Comparison of ENCODE assay signal across 9 cellular contexts in the genomic region with DNA sequence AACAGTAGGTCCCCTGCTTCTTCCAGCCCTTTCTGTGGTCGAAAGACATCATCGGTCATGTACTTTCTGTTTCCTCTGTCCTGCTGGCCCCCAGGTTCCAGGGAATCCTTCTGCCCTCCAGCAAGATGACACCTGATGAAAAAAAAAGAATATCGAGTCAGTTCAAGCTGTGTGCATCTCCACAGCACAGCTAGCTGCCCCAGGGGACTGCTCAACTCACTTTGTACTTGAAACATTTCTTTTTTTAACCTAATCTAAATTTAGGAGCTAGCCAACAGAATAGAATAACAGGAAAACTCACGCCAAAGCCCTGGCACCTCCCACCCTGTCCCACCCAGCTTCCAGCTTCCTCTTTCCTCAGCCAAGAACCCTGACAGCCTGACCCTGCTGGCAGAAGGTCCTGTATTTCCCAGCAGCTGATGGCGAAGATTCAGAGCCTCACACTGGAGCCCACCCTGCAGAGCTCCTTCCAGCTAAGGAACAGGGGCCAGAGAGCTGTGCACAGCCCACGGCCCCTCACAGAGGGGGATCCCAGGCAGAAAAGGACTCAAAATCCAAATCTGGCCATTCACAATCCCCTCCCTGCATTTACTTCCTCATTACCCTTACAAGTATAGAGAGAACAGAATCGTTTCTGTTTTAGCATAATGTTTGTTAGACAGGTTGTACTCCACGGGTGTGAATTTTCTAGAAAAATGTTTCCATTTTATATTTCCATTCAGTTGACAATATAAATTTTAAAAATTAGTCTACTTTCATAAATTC.
DNase-seq lines count a peak whose midpoint lies in the region; ATAC-seq and TF ChIP-seq lines count a peak whose summit lies in the region.
"Had no signal": no experiment of that assay in that cellular context is flagged by ENCODE, and none has a peak within 500 bp of the region (broad histone marks: within the 10 kb centered on the region; RNA-seq: fewer than 3 reads in every experiment).

No MANE protein-coding gene starts in this region.

- no peak for TF ChIP-seq CTCF in lower lobe of right lung (IDR thresholded peaks at IDR 0.05)
- TF ChIP-seq CTCF in thoracic aorta (IDR thresholded peaks at IDR 0.05) = no peak

- peaks cover 75% of the 10 kb centered on the region for H3K4me1 ChIP-seq in lower lobe of right lung
- H3K4me1 ChIP-seq in thoracic aorta (ENCODE audit: control insufficient read depth in 1 of 2, low read depth in 2 of 2) = peaks cover 44 to 77% of the 10 kb centered on the region in 2 donors

- ATAC-seq in lower lobe of right lung (peak; percentile 45 to 53), thoracic aorta (ENCODE audit: insufficient number of reproducible peaks, low FRiP score, low read depth) (peak; percentile 13), HG02642 (IDR thresholded peaks at IDR 0.05; ENCODE audit: poor library complexity, unreplicated experiment) (no peak)

- no peaks in the 10 kb centered on the region for H3K9me3 ChIP-seq in lower lobe of right lung
- no peaks in the 10 kb centered on the region for H3K9me3 ChIP-seq in thoracic aorta

- peak overlapping the region; percentile 12 for H3K4me3 ChIP-seq in lower lobe of right lung
- peak overlapping the region; percentile 19 for H3K4me3 ChIP-seq in thoracic aorta

- H3K27ac ChIP-seq in lower lobe of right lung (peak overlapping the region; percentile 86), thoracic aorta (peak overlapping the region; percentile 81 to 83)

- no peaks in the 10 kb centered on the region for H3K27me3 ChIP-seq in lower lobe of right lung (ENCODE audit: low read depth)
- H3K27me3 ChIP-seq in thoracic aorta (replicated peaks; ENCODE audit: insufficient read depth) = no peaks in the 10 kb centered on the region

- peak; percentile 67 to 84 for DNase-seq in NOMO-1 (lab: John Stamatoyannopoulos, UW; ENCODE audit: unreplicated experiment in 2 of 2)
- peak; percentile 86 for DNase-seq in dermis blood vessel endothelial cell
- peak; percentile 67 for DNase-seq in lower lobe of right lung
- peak; percentile 48 for DNase-seq in thoracic aorta (ENCODE audit: low spot score)
- DNase-seq in DMS53 (lab: John Stamatoyannopoulos, UW) = no peak
- no peak for DNase-seq in HK-2 (ENCODE audit: unreplicated experiment)
- DNase-seq in DMS79 treated with DMSO at 0.1 percent for 48 hours (lab: John Stamatoyannopoulos, UW) = no peak
- DNase-seq: foreskin fibroblast had no signal

- H3K36me3 ChIP-seq in lower lobe of right lung = no peaks in the 10 kb centered on the region
- no peaks in the 10 kb centered on the region for H3K36me3 ChIP-seq in thoracic aorta

- intact Hi-C loops in lower lobe of right lung (cut with DNase I) = no loop called here

Comparison
In these comparisons a context has a peak if more than half of its experiments do, and no peak if none do; other contexts are left out.
1. DNase-seq: peak in NOMO-1 (2 of 2), dermis blood vessel endothelial cell (single experiment), lower lobe of right lung (single experiment) and thoracic aorta (single experiment); none in DMS53 (single experiment), HK-2 (single experiment) and DMS79 treated with DMSO at 0.1 percent for 48 hours (single experiment).